Comparison of ENCODE assay signal across 1 cellular context in the genomic region with DNA sequence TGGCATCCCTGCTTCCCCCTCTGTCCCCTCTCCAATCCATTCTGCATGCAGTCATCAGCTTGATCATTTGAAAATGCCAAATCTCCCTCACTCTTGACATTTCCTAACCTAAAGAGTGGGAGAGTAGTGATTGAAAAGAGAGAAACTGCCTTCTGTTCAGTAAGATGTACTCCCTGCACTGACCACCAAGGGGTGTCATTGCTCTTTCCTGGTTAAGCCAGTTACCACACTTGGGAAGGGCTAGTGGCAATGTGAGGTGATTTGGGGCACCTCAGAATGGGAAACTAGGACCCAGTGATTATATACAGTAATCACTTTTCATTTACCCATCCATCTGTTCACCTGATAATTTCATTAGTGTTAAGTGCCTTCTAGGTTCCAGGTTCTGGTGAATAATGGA.
TF ChIP-seq lines count a peak whose summit lies in the region.

No MANE protein-coding gene starts in this region.

TF ChIP-seq in H1, 55 proteins besides CTCF, POLR2A, EP300 and RAD21:
- TF ChIP-seq TCF12 (IDR thresholded peaks at IDR 0.05; ENCODE audit: low read depth, low read length) (no peak), CEBPB (IDR thresholded peaks at IDR 0.05; ENCODE audit: low read depth, low read length) (no peak), SAP30 (IDR thresholded peaks at IDR 0.05; ENCODE audit: insufficient read depth, insufficient replicate concordance, low read length) (no peak), CREB1 (IDR thresholded peaks at IDR 0.05) (no peak), EZH2 (IDR thresholded peaks at IDR 0.05; ENCODE audit: low read depth, low read length, severe bottlenecking) (no peak), POLR2AphosphoS5 (IDR thresholded peaks at IDR 0.05; ENCODE audit: low read depth, low read length) (no peak), JUND (IDR thresholded peaks at IDR 0.05; ENCODE audit: low read length) (no peak)
- TF ChIP-seq, protein P1, sequence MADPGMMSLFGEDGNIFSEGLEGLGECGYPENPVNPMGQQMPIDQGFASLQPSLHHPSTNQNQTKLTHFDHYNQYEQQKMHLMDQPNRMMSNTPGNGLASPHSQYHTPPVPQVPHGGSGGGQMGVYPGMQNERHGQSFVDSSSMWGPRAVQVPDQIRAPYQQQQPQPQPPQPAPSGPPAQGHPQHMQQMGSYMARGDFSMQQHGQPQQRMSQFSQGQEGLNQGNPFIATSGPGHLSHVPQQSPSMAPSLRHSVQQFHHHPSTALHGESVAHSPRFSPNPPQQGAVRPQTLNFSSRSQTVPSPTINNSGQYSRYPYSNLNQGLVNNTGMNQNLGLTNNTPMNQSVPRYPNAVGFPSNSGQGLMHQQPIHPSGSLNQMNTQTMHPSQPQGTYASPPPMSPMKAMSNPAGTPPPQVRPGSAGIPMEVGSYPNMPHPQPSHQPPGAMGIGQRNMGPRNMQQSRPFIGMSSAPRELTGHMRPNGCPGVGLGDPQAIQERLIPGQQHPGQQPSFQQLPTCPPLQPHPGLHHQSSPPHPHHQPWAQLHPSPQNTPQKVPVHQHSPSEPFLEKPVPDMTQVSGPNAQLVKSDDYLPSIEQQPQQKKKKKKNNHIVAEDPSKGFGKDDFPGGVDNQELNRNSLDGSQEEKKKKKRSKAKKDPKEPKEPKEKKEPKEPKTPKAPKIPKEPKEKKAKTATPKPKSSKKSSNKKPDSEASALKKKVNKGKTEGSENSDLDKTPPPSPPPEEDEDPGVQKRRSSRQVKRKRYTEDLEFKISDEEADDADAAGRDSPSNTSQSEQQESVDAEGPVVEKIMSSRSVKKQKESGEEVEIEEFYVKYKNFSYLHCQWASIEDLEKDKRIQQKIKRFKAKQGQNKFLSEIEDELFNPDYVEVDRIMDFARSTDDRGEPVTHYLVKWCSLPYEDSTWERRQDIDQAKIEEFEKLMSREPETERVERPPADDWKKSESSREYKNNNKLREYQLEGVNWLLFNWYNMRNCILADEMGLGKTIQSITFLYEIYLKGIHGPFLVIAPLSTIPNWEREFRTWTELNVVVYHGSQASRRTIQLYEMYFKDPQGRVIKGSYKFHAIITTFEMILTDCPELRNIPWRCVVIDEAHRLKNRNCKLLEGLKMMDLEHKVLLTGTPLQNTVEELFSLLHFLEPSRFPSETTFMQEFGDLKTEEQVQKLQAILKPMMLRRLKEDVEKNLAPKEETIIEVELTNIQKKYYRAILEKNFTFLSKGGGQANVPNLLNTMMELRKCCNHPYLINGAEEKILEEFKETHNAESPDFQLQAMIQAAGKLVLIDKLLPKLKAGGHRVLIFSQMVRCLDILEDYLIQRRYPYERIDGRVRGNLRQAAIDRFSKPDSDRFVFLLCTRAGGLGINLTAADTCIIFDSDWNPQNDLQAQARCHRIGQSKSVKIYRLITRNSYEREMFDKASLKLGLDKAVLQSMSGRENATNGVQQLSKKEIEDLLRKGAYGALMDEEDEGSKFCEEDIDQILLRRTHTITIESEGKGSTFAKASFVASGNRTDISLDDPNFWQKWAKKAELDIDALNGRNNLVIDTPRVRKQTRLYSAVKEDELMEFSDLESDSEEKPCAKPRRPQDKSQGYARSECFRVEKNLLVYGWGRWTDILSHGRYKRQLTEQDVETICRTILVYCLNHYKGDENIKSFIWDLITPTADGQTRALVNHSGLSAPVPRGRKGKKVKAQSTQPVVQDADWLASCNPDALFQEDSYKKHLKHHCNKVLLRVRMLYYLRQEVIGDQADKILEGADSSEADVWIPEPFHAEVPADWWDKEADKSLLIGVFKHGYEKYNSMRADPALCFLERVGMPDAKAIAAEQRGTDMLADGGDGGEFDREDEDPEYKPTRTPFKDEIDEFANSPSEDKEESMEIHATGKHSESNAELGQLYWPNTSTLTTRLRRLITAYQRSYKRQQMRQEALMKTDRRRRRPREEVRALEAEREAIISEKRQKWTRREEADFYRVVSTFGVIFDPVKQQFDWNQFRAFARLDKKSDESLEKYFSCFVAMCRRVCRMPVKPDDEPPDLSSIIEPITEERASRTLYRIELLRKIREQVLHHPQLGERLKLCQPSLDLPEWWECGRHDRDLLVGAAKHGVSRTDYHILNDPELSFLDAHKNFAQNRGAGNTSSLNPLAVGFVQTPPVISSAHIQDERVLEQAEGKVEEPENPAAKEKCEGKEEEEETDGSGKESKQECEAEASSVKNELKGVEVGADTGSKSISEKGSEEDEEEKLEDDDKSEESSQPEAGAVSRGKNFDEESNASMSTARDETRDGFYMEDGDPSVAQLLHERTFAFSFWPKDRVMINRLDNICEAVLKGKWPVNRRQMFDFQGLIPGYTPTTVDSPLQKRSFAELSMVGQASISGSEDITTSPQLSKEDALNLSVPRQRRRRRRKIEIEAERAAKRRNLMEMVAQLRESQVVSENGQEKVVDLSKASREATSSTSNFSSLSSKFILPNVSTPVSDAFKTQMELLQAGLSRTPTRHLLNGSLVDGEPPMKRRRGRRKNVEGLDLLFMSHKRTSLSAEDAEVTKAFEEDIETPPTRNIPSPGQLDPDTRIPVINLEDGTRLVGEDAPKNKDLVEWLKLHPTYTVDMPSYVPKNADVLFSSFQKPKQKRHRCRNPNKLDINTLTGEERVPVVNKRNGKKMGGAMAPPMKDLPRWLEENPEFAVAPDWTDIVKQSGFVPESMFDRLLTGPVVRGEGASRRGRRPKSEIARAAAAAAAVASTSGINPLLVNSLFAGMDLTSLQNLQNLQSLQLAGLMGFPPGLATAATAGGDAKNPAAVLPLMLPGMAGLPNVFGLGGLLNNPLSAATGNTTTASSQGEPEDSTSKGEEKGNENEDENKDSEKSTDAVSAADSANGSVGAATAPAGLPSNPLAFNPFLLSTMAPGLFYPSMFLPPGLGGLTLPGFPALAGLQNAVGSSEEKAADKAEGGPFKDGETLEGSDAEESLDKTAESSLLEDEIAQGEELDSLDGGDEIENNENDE (IDR thresholded peaks at IDR 0.05; ENCODE audit: insufficient replicate concordance, low read length): no peak
- TF ChIP-seq, protein P2, sequence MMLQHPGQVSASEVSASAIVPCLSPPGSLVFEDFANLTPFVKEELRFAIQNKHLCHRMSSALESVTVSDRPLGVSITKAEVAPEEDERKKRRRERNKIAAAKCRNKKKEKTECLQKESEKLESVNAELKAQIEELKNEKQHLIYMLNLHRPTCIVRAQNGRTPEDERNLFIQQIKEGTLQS (IDR thresholded peaks at IDR 0.05; ENCODE audit: insufficient read depth, low read depth, low read length): no peak
- TF ChIP-seq, protein P3, sequence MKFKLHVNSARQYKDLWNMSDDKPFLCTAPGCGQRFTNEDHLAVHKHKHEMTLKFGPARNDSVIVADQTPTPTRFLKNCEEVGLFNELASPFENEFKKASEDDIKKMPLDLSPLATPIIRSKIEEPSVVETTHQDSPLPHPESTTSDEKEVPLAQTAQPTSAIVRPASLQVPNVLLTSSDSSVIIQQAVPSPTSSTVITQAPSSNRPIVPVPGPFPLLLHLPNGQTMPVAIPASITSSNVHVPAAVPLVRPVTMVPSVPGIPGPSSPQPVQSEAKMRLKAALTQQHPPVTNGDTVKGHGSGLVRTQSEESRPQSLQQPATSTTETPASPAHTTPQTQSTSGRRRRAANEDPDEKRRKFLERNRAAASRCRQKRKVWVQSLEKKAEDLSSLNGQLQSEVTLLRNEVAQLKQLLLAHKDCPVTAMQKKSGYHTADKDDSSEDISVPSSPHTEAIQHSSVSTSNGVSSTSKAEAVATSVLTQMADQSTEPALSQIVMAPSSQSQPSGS (IDR thresholded peaks at IDR 0.05; ENCODE audit: low read length): no peak
